In genomic region chr1:177164380-177165068, GRCh38 we compare ENCODE assay signal across 8 cellular contexts. TPM values are rescaled to one million over a fixed set of nuclear protein-coding genes. Genes with fewer than 3 reads are reported as not detected.
DNase-seq lines count a peak whose midpoint lies in the region; ATAC-seq and TF ChIP-seq lines count a peak whose summit lies in the region.

Gene ASTN1, minus strand, starts transcription at chr1:177164712. Its CDS starts 36 bp downstream, at chr1:177164676.

- H3K4me3 Mint-ChIP-seq in stimulated activated effector memory CD8-positive, alpha-beta T cell treated with anti-CD3 and anti-CD28 coated beads, Interleukin-12 subunit alpha, Interleukin-12 subunit beta, amount 100 ng/mL, for 72 hours: no peak within 1 kb of the TSS

- no peaks in the 10 kb centered on the region for H3K4me1 ChIP-seq in neuron (ENCODE audit: insufficient read depth, low read length)

- no peak within 1 kb of the TSS for H3K27ac Mint-ChIP-seq in stimulated activated effector memory CD8-positive, alpha-beta T cell treated with anti-CD3 and anti-CD28 coated beads, Interleukin-12 subunit alpha, Interleukin-12 subunit beta, amount 100 ng/mL, for 72 hours

- no peaks in the 10 kb centered on the region for H3K9me3 ChIP-seq in neuron (ENCODE audit: low read length)

- no peaks in the 10 kb centered on the region for H3K36me3 Mint-ChIP-seq in stimulated activated effector memory CD8-positive, alpha-beta T cell treated with anti-CD3 and anti-CD28 coated beads, Interleukin-12 subunit alpha, Interleukin-12 subunit beta, amount 100 ng/mL, for 72 hours

- peaks cover 5% of the 10 kb centered on the region for H3K4me1 Mint-ChIP-seq in stimulated activated effector memory CD8-positive, alpha-beta T cell treated with anti-CD3 and anti-CD28 coated beads, Interleukin-12 subunit alpha, Interleukin-12 subunit beta, amount 100 ng/mL, for 72 hours

- peaks cover 9% of the 10 kb centered on the region for H3K9me3 Mint-ChIP-seq in stimulated activated effector memory CD8-positive, alpha-beta T cell treated with anti-CD3 and anti-CD28 coated beads, Interleukin-12 subunit alpha, Interleukin-12 subunit beta, amount 100 ng/mL, for 72 hours

- H3K36me3 ChIP-seq in neuron (ENCODE audit: insufficient read depth, low read length): no peaks in the 10 kb centered on the region

- DNase-seq in AG08396 (ENCODE audit: low spot score) (peak; percentile 24), NCI-H510A (lab: John Stamatoyannopoulos, UW) (peak; percentile 15), fibroblast of the aortic adventitia (ENCODE audit: low read depth) (no peak), A172 (ENCODE audit: low spot score) (no peak), foreskin melanocyte (no peak)
- no peak for DNase-seq in stimulated activated effector memory CD8-positive, alpha-beta T cell treated with anti-CD3 and anti-CD28 coated beads, Interleukin-12 subunit alpha, Interleukin-12 subunit beta, amount 100 ng/mL, for 72 hours (ENCODE audit: low spot score in 2 of 2)
- no peak for DNase-seq in stimulated activated CD4-positive, alpha-beta T cell treated with anti-CD3 and anti-CD28 coated beads, Interleukin-2, amount 100 ng/mL, for 24 hours

- H3K27me3 ChIP-seq in neuron (ENCODE audit: insufficient read depth, low read length): peaks cover 41% of the 10 kb centered on the region

- H3K4me3 ChIP-seq in fibroblast of the aortic adventitia (ENCODE audit: low read depth, low read length) (peak within 1 kb of the TSS; percentile 49), neuron (ENCODE audit: low read length) (peak within 1 kb of the TSS; percentile 25)

- TF ChIP-seq CTCF in fibroblast of the aortic adventitia (IDR thresholded peaks at IDR 0.05; ENCODE audit: insufficient read depth, low read length): no peak

- no peak within 1 kb of the TSS for H2AFZ ChIP-seq in neuron (ENCODE audit: low read depth, low read length)

- ATAC-seq in stimulated activated effector memory CD8-positive, alpha-beta T cell treated with anti-CD3 and anti-CD28 coated beads, Interleukin-12 subunit alpha, Interleukin-12 subunit beta, amount 100 ng/mL, for 72 hours: no peak

RNA-seq across cellular contexts. Expression of gene ASTN1, which starts in this region (rescaled TPM):
- under 0.01 and 0.16 TPM in 2 replicates for total RNA-seq in fibroblast of the aortic adventitia (ENCODE audit: low replicate concordance)
- total RNA-seq in A172 (2014; rRNA removed; shearing (Covaris generic)): 0.07 TPM in 1 of 2 replicates, not detected in the other

Comparison
In these comparisons a context has a peak if more than half of its experiments do, and no peak if none do; other contexts are left out.
1. DNase-seq: peak in AG08396 (single experiment) and NCI-H510A (single experiment); none in fibroblast of the aortic adventitia (single experiment), A172 (single experiment), foreskin melanocyte (single experiment), stimulated activated effector memory CD8-positive, alpha-beta T cell treated with anti-CD3 and anti-CD28 coated beads, Interleukin-12 subunit alpha, Interleukin-12 subunit beta, amount 100 ng/mL, for 72 hours (0 of 2) and stimulated activated CD4-positive, alpha-beta T cell treated with anti-CD3 and anti-CD28 coated beads, Interleukin-2, amount 100 ng/mL, for 24 hours (0 of 2).